Comparison of ENCODE assay signal across 1 cellular context in the genomic region with DNA sequence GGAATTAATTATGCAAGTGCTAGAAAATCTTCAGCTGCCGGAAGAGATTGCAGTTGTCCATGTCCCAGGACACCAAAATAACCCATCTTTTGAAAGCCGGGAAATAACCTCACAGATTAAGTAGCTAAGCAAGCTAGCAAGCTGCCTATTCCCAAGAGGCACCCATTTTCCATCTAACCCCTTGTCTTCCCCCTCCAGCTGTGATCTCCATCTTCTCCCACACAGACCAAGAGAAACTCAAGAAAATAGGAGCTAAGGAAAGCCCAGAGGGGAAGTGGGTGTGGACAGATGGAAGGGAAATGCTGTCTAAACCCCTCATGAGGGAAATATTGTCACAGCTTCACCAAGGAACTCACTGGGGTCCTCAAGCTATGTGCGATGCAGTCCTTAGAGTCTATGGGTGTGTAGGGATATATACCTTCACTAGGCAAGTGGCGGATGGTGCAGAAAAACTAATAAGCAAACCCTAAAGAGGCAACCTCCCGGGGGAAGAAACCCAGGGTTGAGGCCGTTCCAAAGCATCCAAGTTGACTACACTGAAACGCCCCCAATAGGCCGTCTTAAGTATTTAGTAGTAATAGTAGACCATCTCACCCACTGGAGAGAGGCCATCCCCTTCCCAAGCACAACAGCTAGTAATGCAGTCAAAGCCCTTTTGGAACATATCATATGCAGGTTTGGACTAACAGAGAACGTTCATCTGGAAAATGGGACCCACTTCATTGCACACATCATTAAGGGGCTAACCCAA.
TF ChIP-seq lines count a peak whose summit lies in the region.

No MANE protein-coding gene starts in this region.

TF ChIP-seq in GM23338, 12 proteins besides CTCF, POLR2A, EP300 and RAD21 (continued from another document):
- TF ChIP-seq, protein P1, sequence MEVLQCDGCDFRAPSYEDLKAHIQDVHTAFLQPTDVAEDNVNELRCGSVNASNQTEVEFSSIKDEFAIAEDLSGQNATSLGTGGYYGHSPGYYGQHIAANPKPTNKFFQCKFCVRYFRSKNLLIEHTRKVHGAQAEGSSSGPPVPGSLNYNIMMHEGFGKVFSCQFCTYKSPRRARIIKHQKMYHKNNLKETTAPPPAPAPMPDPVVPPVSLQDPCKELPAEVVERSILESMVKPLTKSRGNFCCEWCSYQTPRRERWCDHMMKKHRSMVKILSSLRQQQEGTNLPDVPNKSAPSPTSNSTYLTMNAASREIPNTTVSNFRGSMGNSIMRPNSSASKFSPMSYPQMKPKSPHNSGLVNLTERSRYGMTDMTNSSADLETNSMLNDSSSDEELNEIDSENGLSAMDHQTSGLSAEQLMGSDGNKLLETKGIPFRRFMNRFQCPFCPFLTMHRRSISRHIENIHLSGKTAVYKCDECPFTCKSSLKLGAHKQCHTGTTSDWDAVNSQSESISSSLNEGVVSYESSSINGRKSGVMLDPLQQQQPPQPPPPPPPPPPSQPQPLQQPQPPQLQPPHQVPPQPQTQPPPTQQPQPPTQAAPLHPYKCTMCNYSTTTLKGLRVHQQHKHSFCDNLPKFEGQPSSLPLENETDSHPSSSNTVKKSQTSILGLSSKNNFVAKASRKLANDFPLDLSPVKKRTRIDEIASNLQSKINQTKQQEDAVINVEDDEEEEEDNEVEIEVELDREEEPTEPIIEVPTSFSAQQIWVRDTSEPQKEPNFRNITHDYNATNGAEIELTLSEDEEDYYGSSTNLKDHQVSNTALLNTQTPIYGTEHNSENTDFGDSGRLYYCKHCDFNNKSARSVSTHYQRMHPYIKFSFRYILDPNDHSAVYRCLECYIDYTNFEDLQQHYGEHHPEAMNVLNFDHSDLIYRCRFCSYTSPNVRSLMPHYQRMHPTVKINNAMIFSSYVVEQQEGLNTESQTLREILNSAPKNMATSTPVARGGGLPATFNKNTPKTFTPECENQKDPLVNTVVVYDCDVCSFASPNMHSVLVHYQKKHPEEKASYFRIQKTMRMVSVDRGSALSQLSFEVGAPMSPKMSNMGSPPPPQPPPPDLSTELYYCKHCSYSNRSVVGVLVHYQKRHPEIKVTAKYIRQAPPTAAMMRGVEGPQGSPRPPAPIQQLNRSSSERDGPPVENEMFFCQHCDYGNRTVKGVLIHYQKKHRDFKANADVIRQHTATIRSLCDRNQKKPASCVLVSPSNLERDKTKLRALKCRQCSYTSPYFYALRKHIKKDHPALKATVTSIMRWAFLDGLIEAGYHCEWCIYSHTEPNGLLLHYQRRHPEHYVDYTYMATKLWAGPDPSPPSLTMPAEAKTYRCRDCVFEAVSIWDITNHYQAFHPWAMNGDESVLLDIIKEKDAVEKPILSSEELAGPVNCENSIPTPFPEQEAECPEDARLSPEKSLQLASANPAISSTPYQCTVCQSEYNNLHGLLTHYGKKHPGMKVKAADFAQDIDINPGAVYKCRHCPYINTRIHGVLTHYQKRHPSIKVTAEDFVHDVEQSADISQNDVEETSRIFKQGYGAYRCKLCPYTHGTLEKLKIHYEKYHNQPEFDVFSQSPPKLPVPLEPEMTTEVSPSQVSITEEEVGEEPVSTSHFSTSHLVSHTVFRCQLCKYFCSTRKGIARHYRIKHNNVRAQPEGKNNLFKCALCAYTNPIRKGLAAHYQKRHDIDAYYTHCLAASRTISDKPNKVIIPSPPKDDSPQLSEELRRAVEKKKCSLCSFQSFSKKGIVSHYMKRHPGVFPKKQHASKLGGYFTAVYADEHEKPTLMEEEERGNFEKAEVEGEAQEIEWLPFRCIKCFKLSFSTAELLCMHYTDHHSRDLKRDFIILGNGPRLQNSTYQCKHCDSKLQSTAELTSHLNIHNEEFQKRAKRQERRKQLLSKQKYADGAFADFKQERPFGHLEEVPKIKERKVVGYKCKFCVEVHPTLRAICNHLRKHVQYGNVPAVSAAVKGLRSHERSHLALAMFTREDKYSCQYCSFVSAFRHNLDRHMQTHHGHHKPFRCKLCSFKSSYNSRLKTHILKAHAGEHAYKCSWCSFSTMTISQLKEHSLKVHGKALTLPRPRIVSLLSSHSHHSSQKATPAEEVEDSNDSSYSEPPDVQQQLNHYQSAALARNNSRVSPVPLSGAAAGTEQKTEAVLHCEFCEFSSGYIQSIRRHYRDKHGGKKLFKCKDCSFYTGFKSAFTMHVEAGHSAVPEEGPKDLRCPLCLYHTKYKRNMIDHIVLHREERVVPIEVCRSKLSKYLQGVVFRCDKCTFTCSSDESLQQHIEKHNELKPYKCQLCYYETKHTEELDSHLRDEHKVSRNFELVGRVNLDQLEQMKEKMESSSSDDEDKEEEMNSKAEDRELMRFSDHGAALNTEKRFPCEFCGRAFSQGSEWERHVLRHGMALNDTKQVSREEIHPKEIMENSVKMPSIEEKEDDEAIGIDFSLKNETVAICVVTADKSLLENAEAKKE (CRISPR knock-in tag; IDR thresholded peaks at IDR 0.05), result no peak
- TF ChIP-seq ZNF114 (CRISPR knock-in tag; IDR thresholded peaks at IDR 0.05) (no peak), STAT1 (IDR thresholded peaks at IDR 0.05; ENCODE audit: unreplicated experiment) (no peak), EZH2 (IDR thresholded peaks at IDR 0.05; ENCODE audit: low read depth, unreplicated experiment) (no peak), JUNB (IDR thresholded peaks at IDR 0.05; ENCODE audit: unreplicated experiment) (no peak), ZNF331 (CRISPR knock-in tag; IDR thresholded peaks at IDR 0.05; ENCODE audit: low read depth) (no peak), CREB1 (CRISPR knock-in tag; IDR thresholded peaks at IDR 0.05; ENCODE audit: low read depth) (no peak), EZH2phosphoT487 (IDR thresholded peaks at IDR 0.05; ENCODE audit: unreplicated experiment) (no peak), POLR2AphosphoS5 (IDR thresholded peaks at IDR 0.05; ENCODE audit: low read depth) (no peak)
- TF ChIP-seq, protein P2, sequence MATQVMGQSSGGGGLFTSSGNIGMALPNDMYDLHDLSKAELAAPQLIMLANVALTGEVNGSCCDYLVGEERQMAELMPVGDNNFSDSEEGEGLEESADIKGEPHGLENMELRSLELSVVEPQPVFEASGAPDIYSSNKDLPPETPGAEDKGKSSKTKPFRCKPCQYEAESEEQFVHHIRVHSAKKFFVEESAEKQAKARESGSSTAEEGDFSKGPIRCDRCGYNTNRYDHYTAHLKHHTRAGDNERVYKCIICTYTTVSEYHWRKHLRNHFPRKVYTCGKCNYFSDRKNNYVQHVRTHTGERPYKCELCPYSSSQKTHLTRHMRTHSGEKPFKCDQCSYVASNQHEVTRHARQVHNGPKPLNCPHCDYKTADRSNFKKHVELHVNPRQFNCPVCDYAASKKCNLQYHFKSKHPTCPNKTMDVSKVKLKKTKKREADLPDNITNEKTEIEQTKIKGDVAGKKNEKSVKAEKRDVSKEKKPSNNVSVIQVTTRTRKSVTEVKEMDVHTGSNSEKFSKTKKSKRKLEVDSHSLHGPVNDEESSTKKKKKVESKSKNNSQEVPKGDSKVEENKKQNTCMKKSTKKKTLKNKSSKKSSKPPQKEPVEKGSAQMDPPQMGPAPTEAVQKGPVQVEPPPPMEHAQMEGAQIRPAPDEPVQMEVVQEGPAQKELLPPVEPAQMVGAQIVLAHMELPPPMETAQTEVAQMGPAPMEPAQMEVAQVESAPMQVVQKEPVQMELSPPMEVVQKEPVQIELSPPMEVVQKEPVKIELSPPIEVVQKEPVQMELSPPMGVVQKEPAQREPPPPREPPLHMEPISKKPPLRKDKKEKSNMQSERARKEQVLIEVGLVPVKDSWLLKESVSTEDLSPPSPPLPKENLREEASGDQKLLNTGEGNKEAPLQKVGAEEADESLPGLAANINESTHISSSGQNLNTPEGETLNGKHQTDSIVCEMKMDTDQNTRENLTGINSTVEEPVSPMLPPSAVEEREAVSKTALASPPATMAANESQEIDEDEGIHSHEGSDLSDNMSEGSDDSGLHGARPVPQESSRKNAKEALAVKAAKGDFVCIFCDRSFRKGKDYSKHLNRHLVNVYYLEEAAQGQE (IDR thresholded peaks at IDR 0.05; ENCODE audit: unreplicated experiment), result no peak
- TF ChIP-seq, protein P3, sequence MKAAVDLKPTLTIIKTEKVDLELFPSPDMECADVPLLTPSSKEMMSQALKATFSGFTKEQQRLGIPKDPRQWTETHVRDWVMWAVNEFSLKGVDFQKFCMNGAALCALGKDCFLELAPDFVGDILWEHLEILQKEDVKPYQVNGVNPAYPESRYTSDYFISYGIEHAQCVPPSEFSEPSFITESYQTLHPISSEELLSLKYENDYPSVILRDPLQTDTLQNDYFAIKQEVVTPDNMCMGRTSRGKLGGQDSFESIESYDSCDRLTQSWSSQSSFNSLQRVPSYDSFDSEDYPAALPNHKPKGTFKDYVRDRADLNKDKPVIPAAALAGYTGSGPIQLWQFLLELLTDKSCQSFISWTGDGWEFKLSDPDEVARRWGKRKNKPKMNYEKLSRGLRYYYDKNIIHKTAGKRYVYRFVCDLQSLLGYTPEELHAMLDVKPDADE (IDR thresholded peaks at IDR 0.05), result no peak
